Comparison of ENCODE assay signal across 19 cellular contexts in the genomic region with DNA sequence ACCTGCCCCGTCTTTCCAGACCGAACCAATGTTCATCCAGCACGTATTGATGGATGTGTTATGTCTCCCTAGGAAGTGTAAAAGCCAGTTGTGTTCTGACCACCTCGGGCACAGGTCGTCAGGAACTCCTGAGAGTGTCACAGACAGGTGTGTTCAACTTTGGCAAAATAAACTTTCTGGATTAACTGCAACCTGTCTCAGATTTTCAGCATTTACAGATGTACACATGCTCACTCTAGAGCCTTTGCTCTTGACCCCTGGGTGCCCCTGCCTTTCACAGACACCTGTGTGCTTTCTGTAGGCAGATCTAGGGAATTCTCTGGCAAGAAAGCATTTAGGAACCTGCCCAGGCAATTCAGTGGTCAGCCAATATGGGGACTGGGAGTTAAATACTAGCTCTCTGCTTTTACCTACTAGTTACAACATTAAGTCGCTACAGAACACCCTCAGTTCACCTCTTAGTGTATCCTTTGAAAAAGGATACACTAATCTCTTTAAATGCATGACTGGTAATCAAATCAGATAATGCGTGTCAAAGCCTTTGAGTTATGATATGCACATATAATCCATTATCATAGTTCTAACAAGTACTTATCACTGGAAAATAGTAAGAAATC.
"Had no signal": no experiment of that assay in that cellular context is flagged by ENCODE, and none has a peak within 500 bp of the region (broad histone marks: within the 10 kb centered on the region; RNA-seq: fewer than 3 reads in every experiment).

No MANE protein-coding gene starts in this region.

- ATAC-seq: left lung had no signal

- H3K27ac Mint-ChIP-seq: activated T-helper 2 cell treated with anti-CD3 and anti-CD28 coated beads, Interferon-gamma antibody, Interleukin-2, Interleukin-4, amounts not matched to agents 10 μg/mL and 5 μg/mL and 100 μg/mL, durations not matched to agents 14 hours and 24 hours and 36 hours; nephron progenitor cell had no signal

- H3K27ac ChIP-seq: adrenal gland, breast epithelium, coronary artery, left lung, tibial nerve, uterus had no signal

- H3K9me3 ChIP-seq: adrenal gland, breast epithelium, left lung, tibial nerve, uterus had no signal

- DNase-seq: activated naive CD4-positive, alpha-beta T cell treated with Interleukin-2 at 50 U/mL for 16 hours; adrenal gland; left lung; midbrain; nephron progenitor cell; nucleus accumbens; retina; stimulated activated CD8-positive, alpha-beta memory T cell treated with anti-CD3 and anti-CD28 coated beads, Interleukin-4, amount 100 ng/mL, for 48 hours; stimulated activated naive CD4-positive, alpha-beta T cell; SW 1271; uterus had no signal

- H3K4me3 Mint-ChIP-seq: nephron progenitor cell had no signal

- H3K36me3 ChIP-seq: adrenal gland, breast epithelium, left lung, tibial nerve, uterus had no signal

- FAIRE-seq: astrocyte, frontal cortex, keratinocyte, TTC549 had no signal

- H3K4me1 ChIP-seq: adrenal gland, breast epithelium, left lung, uterus had no signal

- H3K9me3 Mint-ChIP-seq: activated T-helper 2 cell treated with anti-CD3 and anti-CD28 coated beads, Interferon-gamma antibody, Interleukin-2, Interleukin-4, amounts not matched to agents 10 μg/mL and 5 μg/mL and 100 μg/mL, durations not matched to agents 14 hours and 24 hours and 36 hours; nephron progenitor cell had no signal

- H3K27me3 ChIP-seq: adrenal gland, breast epithelium, left lung, tibial nerve, uterus had no signal

- H3K4me3 ChIP-seq: adrenal gland, breast epithelium, coronary artery, left lung, tibial nerve, uterus had no signal
